In the genomic region with DNA sequence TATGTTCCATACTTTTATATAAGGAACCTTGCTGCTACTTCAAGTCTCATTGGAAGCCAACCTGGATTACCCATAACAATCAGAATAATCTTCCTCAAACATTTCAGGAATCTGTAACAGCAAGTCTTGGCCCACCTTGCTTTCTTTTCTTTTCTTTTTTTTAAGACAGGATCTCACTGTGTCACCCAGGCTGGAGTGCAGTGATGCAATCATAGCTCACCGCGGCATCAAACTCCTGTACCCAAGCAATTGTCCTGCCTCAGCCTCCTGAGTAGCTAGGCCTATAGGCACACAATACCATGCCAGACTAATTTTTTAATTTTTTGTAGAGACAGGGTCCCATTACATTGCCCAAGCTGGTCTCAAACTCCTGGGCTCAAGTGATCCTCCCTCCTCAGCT, we compare ENCODE assay signal across 34 cellular contexts.
"Had no signal": no experiment of that assay in that cellular context is flagged by ENCODE, and none has a peak within 500 bp of the region (broad histone marks: within the 10 kb centered on the region; RNA-seq: fewer than 3 reads in every experiment).

No MANE protein-coding gene starts in this region.

- H3K4me3 Mint-ChIP-seq: activated CD4-positive, alpha-beta memory T cell treated with anti-CD3 and anti-CD28 coated beads for 36 hours; activated CD4-positive, alpha-beta T cell treated with anti-CD3 and anti-CD28 coated beads, Interleukin-2, amount 10 ng/mL, durations not matched to agents 24 days and 14 days; activated naive CD4-positive, alpha-beta T cell treated with anti-CD3 and anti-CD28 coated beads for 36 hours; activated naive CD8-positive, alpha-beta T cell treated with anti-CD3 and anti-CD28 coated beads for 36 hours; activated T-helper 1 cell treated with anti-CD3 and anti-CD28 coated beads, Interleukin-12 subunit alpha, Interleukin-12 subunit beta, Interleukin-2, Interleukin-4 antibody, amounts not matched to agents 30 ng/mL and 10 ng/mL and 1 ng/mL, durations not matched to agents 14 hours and 24 hours and 36 hours; central memory CD8-positive, alpha-beta T cell; dendritic cell treated with granulocyte-macrophage colony-stimulating factor and Interleukin-4, amounts not matched to agents 40 ng/mL and 50 ng/mL, for 4 days; endodermal cell; nephron; stimulated activated naive B cell treated with anti-CD40 and anti-IgM and Interleukin-4, amounts not matched to agents 10 μg/mL and 1 μg/mL and 100 μg/mL, for 72 hours; T-helper 1 cell treated with Interleukin-12 subunit alpha and Interleukin-12 subunit beta and Interleukin-4 antibody, amounts not matched to agents 30 μg/mL and 1 μg/mL, for 36 hours had no signal

- H3K27ac Mint-ChIP-seq: activated CD4-positive, alpha-beta memory T cell treated with anti-CD3 and anti-CD28 coated beads for 36 hours; activated CD4-positive, alpha-beta T cell treated with anti-CD3 and anti-CD28 coated beads, Interleukin-2, amount 10 ng/mL, durations not matched to agents 24 days and 14 days; activated naive CD4-positive, alpha-beta T cell treated with anti-CD3 and anti-CD28 coated beads for 36 hours; activated naive CD8-positive, alpha-beta T cell treated with anti-CD3 and anti-CD28 coated beads for 36 hours; activated T-helper 1 cell treated with anti-CD3 and anti-CD28 coated beads, Interleukin-12 subunit alpha, Interleukin-12 subunit beta, Interleukin-2, Interleukin-4 antibody, amounts not matched to agents 30 ng/mL and 10 ng/mL and 1 ng/mL, durations not matched to agents 14 hours and 24 hours and 36 hours; dendritic cell treated with granulocyte-macrophage colony-stimulating factor and Interleukin-4, amounts not matched to agents 40 ng/mL and 50 ng/mL, for 4 days; endodermal cell; nephron; stimulated activated naive B cell treated with anti-CD40 and anti-IgM and Interleukin-4, amounts not matched to agents 10 μg/mL and 1 μg/mL and 100 μg/mL, for 72 hours; T-helper 1 cell treated with Interleukin-12 subunit alpha and Interleukin-12 subunit beta and Interleukin-4 antibody, amounts not matched to agents 30 μg/mL and 1 μg/mL, for 36 hours had no signal

- H3K36me3 ChIP-seq: adrenal gland, brain microvascular endothelial cell, left lung, lower lobe of right lung, pancreas, stomach, thyroid gland, upper lobe of left lung, vagina, WERI-Rb-1 had no signal

- FAIRE-seq: frontal cortex, pancreas had no signal

- H3K27me3 ChIP-seq: adrenal gland, brain microvascular endothelial cell, left lung, pancreas, stomach, thyroid gland, upper lobe of left lung, vagina had no signal

- DNase-seq: activated CD4-positive, alpha-beta memory T cell treated with anti-CD3 and anti-CD28 coated beads for 36 hours; activated CD4-positive, alpha-beta T cell treated with anti-CD3 and anti-CD28 coated beads, Interleukin-2, amount 10 ng/mL, durations not matched to agents 24 days and 14 days; activated CD8-positive, alpha-beta memory T cell treated with anti-CD3 and anti-CD28 coated beads, Interleukin-2, amount 50 U/mL, for 4 hours; activated effector memory CD4-positive, alpha-beta T cell treated with anti-CD3 and anti-CD28 coated beads, Interleukin-2, amount 50 U/mL, for 16 hours; activated naive CD4-positive, alpha-beta T cell treated with anti-CD3 and anti-CD28 coated beads for 36 hours; activated naive CD8-positive, alpha-beta T cell treated with anti-CD3 and anti-CD28 coated beads for 36 hours; activated T-cell treated with anti-CD3 and anti-CD28 coated beads, Interleukin-2, amount 50 U/mL, for 1 hour; adrenal gland; aorta; brain microvascular endothelial cell; endodermal cell; left lung; lower lobe of right lung; mesendoderm; pancreas; psoas muscle; stimulated activated CD4-positive, alpha-beta T cell treated with anti-CD3 and anti-CD28 coated beads, Interleukin-1b, Interleukin-23, amount 100 ng/mL, for 48 hours; stimulated activated CD4-positive, alpha-beta T cell treated with anti-CD3 and anti-CD28 coated beads, Interleukin-4, amount 100 ng/mL, for 4 hours; stimulated activated CD8-positive, alpha-beta memory T cell treated with anti-CD3 and anti-CD28 coated beads, Interleukin-4, amount 100 ng/mL, for 48 hours; stimulated activated naive B cell treated with anti-CD40 and anti-IgM and Interleukin-4, amounts not matched to agents 10 μg/mL and 1 μg/mL and 100 μg/mL, for 72 hours; stomach; T1000; thyroid gland; upper lobe of left lung; WERI-Rb-1 had no signal

- H3K4me1 Mint-ChIP-seq: activated CD4-positive, alpha-beta T cell treated with anti-CD3 and anti-CD28 coated beads, Interleukin-2, amount 10 ng/mL, durations not matched to agents 24 days and 14 days; activated naive CD8-positive, alpha-beta T cell treated with anti-CD3 and anti-CD28 coated beads for 36 hours; central memory CD8-positive, alpha-beta T cell; nephron; stimulated activated naive B cell treated with anti-CD40 and anti-IgM and Interleukin-4, amounts not matched to agents 10 μg/mL and 1 μg/mL and 100 μg/mL, for 72 hours had no signal

- H3K27me3 Mint-ChIP-seq: activated CD4-positive, alpha-beta memory T cell treated with anti-CD3 and anti-CD28 coated beads for 36 hours; activated naive CD8-positive, alpha-beta T cell treated with anti-CD3 and anti-CD28 coated beads for 36 hours; dendritic cell treated with granulocyte-macrophage colony-stimulating factor and Interleukin-4, amounts not matched to agents 40 ng/mL and 50 ng/mL, for 4 days had no signal

- H3K36me3 Mint-ChIP-seq: activated CD4-positive, alpha-beta memory T cell treated with anti-CD3 and anti-CD28 coated beads for 36 hours; activated naive CD8-positive, alpha-beta T cell treated with anti-CD3 and anti-CD28 coated beads for 36 hours; stimulated activated naive B cell treated with anti-CD40 and anti-IgM and Interleukin-4, amounts not matched to agents 10 μg/mL and 1 μg/mL and 100 μg/mL, for 72 hours had no signal

- H3K4me3 ChIP-seq: adrenal gland, left lung, lower lobe of right lung, pancreas, psoas muscle, smooth muscle cell, stomach, thyroid gland, upper lobe of left lung, vagina had no signal

- ATAC-seq: activated CD4-positive, CD25-positive, alpha-beta regulatory T cell treated with anti-CD3 and anti-CD28 coated beads, Interleukin-2, amount 50 U/mL, for 24 hours; left lung; lower lobe of right lung; pancreas; psoas muscle; stimulated activated naive B cell treated with anti-CD40 and anti-IgM and Interleukin-4, amounts not matched to agents 10 μg/mL and 1 μg/mL and 100 μg/mL, for 72 hours had no signal

- H3K9me3 Mint-ChIP-seq: activated CD4-positive, alpha-beta memory T cell treated with anti-CD3 and anti-CD28 coated beads for 36 hours; activated CD4-positive, alpha-beta T cell treated with anti-CD3 and anti-CD28 coated beads, Interleukin-2, amount 10 ng/mL, durations not matched to agents 24 days and 14 days; activated naive CD4-positive, alpha-beta T cell treated with anti-CD3 and anti-CD28 coated beads for 36 hours; activated naive CD8-positive, alpha-beta T cell treated with anti-CD3 and anti-CD28 coated beads for 36 hours; activated T-helper 1 cell treated with anti-CD3 and anti-CD28 coated beads, Interleukin-12 subunit alpha, Interleukin-12 subunit beta, Interleukin-2, Interleukin-4 antibody, amounts not matched to agents 30 ng/mL and 10 ng/mL and 1 ng/mL, durations not matched to agents 14 hours and 24 hours and 36 hours; central memory CD8-positive, alpha-beta T cell; dendritic cell treated with granulocyte-macrophage colony-stimulating factor and Interleukin-4, amounts not matched to agents 40 ng/mL and 50 ng/mL, for 4 days; endodermal cell; nephron; stimulated activated naive B cell treated with anti-CD40 and anti-IgM and Interleukin-4, amounts not matched to agents 10 μg/mL and 1 μg/mL and 100 μg/mL, for 72 hours; T-helper 1 cell treated with Interleukin-12 subunit alpha and Interleukin-12 subunit beta and Interleukin-4 antibody, amounts not matched to agents 30 μg/mL and 1 μg/mL, for 36 hours had no signal
